In genomic region chr19:10719466-10719961, GRCh38 we compare ENCODE assay signal across 1 cellular context.
A peak's percentile ranks its signal among the peaks of the same experiment; 100 is the strongest.
TF ChIP-seq lines count a peak whose summit lies in the region.

No MANE protein-coding gene starts in this region.

TF ChIP-seq in HepG2, 621 proteins besides CTCF, POLR2A, EP300 and RAD21:
- TF ChIP-seq TCF12 (IDR thresholded peaks at IDR 0.05) (no peak), TCF12 (CRISPR knock-in tag; IDR thresholded peaks at IDR 0.05) (no peak), ZNF629 (CRISPR knock-in tag; conservative IDR thresholded peaks at IDR 0.05) (0 out of 2 replicates have a peak, but pooled peaks have one; percentile 30), SPEN (CRISPR knock-in tag; IDR thresholded peaks at IDR 0.05; ENCODE audit: low read depth) (0 out of 2 replicates have a peak, but pooled peaks have one; percentile 10), ETV6 (CRISPR knock-in tag; conservative IDR thresholded peaks at IDR 0.05) (no peak)
